Comparison of ENCODE assay signal across 8 cellular contexts in genomic region chr5:131488463-131488862, GRCh38.
A peak's percentile ranks its signal among the peaks of the same experiment; 100 is the strongest.
DNase-seq lines count a peak whose midpoint lies in the region; ATAC-seq and TF ChIP-seq lines count a peak whose summit lies in the region.

No MANE protein-coding gene starts in this region.

- H3K4me3 ChIP-seq in hepatocyte, result no peak overlapping the region

- H3K27me3 Mint-ChIP-seq in endothelial cell (ENCODE audit: unreplicated experiment), result no peaks in the 10 kb centered on the region

- no peak overlapping the region for H3K27ac ChIP-seq in hepatocyte

- no peak overlapping the region for H2AFZ ChIP-seq in hepatocyte

- H3K9me3 ChIP-seq in hepatocyte (ENCODE audit: low read depth), result no peaks in the 10 kb centered on the region

- no peaks in the 10 kb centered on the region for H3K4me1 ChIP-seq in hepatocyte (ENCODE audit: insufficient read depth)

- WGBS in hepatocyte (ENCODE audit: low lambda C conversion rate, missing lambda C conversion rate), result 95% methylated on average over 3 of the region's 3 CpGs

- peaks cover 13% of the 10 kb centered on the region for H3K4me1 Mint-ChIP-seq in endothelial cell (ENCODE audit: unreplicated experiment)

- no peaks in the 10 kb centered on the region for H4K20me1 ChIP-seq in hepatocyte (ENCODE audit: insufficient read depth, poor library complexity, severe bottlenecking)

- H3K79me2 ChIP-seq in hepatocyte, result no peaks in the 10 kb centered on the region

- peak; percentile 86 for ATAC-seq in HG03457 (IDR thresholded peaks at IDR 0.05; ENCODE audit: unreplicated experiment)

- H3K4me2 ChIP-seq in hepatocyte, result no peak overlapping the region

- TF ChIP-seq CTCF in GM20000 (IDR thresholded peaks at IDR 0.05; ENCODE audit: extremely low read depth, missing control alignments) (no peak), endothelial cell (IDR thresholded peaks at IDR 0.05; ENCODE audit: unreplicated experiment) (no peak), hepatocyte (IDR thresholded peaks at IDR 0.05; ENCODE audit: poor library complexity) (no peak)

- no peaks in the 10 kb centered on the region for H3K9me2 ChIP-seq in hepatocyte (replicated peaks; ENCODE audit: insufficient read depth)

- peaks cover 7% of the 10 kb centered on the region for H3K36me3 Mint-ChIP-seq in endothelial cell (ENCODE audit: low read depth, unreplicated experiment)

- DNase-seq in GM03348 (ENCODE audit: low spot score), result peak; percentile 4
- DNase-seq in GM20000 (ENCODE audit: low spot score), result peak; percentile 31
- DNase-seq in dermis blood vessel endothelial cell, result peak; percentile 18
- no peak for DNase-seq in endothelial cell (ENCODE audit: low spot score)
- no peak for DNase-seq in effector CD8-positive, alpha-beta T cell (lab: John Stamatoyannopoulos, UW)
- DNase-seq in NCI-H2227 (lab: John Stamatoyannopoulos, UW; ENCODE audit: unreplicated experiment), result no peak
- DNase-seq in hepatocyte (ENCODE audit: low spot score), result no peak

- H3K27ac Mint-ChIP-seq in endothelial cell (ENCODE audit: unreplicated experiment), result no peak overlapping the region

- H3K9me3 Mint-ChIP-seq in endothelial cell (ENCODE audit: unreplicated experiment), result no peaks in the 10 kb centered on the region

- no peaks in the 10 kb centered on the region for H3K36me3 ChIP-seq in hepatocyte (replicated peaks; ENCODE audit: insufficient read depth, low read depth)

- no peak overlapping the region for H3K4me3 Mint-ChIP-seq in endothelial cell (ENCODE audit: unreplicated experiment)

- H3K27me3 ChIP-seq in hepatocyte, result no peaks in the 10 kb centered on the region

Comparison
In these comparisons a context has a peak if more than half of its experiments do, and no peak if none do; other contexts are left out.
1. DNase-seq: peak in GM03348 (single experiment), GM20000 (single experiment) and dermis blood vessel endothelial cell (single experiment); none in endothelial cell (single experiment), effector CD8-positive, alpha-beta T cell (single experiment), NCI-H2227 (single experiment) and hepatocyte (single experiment).